Comparison of ENCODE assay signal across 8 cellular contexts in genomic region chr7:517848-518629, GRCh38.
DNase-seq lines count a peak whose midpoint lies in the region; ATAC-seq, FAIRE-seq and TF ChIP-seq lines count a peak whose summit lies in the region.

No MANE protein-coding gene starts in this region.

- DNase-seq in RCC 7860 (ENCODE audit: low spot score) (peak; percentile 45), choroid plexus epithelial cell (ENCODE audit: low read depth) (peak; percentile 78), left kidney (ENCODE audit: low read depth, low spot score) (peak; percentile 88), D721Med (ENCODE audit: insufficient read length, low spot score) (no peak)
- peak; percentile 51 for DNase-seq in stimulated activated CD8-positive, alpha-beta memory T cell treated with anti-CD3 and anti-CD28 coated beads, Interleukin-4, amount 100 ng/mL, for 48 hours

- TF ChIP-seq CTCF in GM12875 (IDR thresholded peaks at IDR 0.05; ENCODE audit: borderline replicate concordance, insufficient read depth, low read depth, low read length) (no peak), choroid plexus epithelial cell (conservative IDR thresholded peaks at IDR 0.05; ENCODE audit: low read depth, low read length) (no peak), D721Med (IDR thresholded peaks at IDR 0.05; ENCODE audit: insufficient read depth, missing control alignments) (no peak)

- FAIRE-seq in RCC 7860 (lab: Jason Lieb, UNC), result no peak
- FAIRE-seq in D721Med (lab: Jason Lieb, UNC), result no peak

- ATAC-seq in HG03469 (IDR thresholded peaks at IDR 0.05; ENCODE audit: unreplicated experiment) (no peak), HG02870 (IDR thresholded peaks at IDR 0.05; ENCODE audit: unreplicated experiment) (no peak)

- H3K4me3 ChIP-seq in GM12875 (ENCODE audit: low read depth, low read length) (peak overlapping the region; percentile 39), choroid plexus epithelial cell (ENCODE audit: low read depth, low read length) (peak overlapping the region; percentile 69)
